In the genomic region with DNA sequence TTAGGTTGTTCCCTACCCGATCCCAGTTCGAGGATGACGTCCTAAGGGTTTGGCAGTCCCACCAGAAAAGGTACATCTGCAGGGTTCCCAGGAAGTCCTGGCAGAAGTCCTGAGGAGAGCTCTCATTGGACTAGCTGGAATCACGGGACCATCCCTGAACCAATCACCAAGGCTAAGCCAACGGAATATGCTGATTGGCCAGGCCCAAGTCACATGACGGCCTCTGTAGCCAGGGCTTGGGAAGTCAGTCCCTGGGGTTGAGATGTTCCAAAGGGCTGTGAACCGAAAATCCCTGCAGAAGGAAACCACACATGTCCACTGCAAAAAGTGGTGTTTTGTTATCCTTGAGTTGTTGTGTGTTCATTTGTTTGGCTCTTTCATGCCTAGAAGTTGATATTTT, we compare ENCODE assay signal across 16 cellular contexts.
DNase-seq lines count a peak whose midpoint lies in the region.
"Had no signal": no experiment of that assay in that cellular context is flagged by ENCODE, and none has a peak within 500 bp of the region (broad histone marks: within the 10 kb centered on the region; RNA-seq: fewer than 3 reads in every experiment).

No MANE protein-coding gene starts in this region.

- peaks cover 9 to 14% of the 10 kb centered on the region in 2 donors for H3K27me3 Mint-ChIP-seq in CD4-positive, alpha-beta memory T cell

- peaks cover 0 to 1% (median 0%) of the 10 kb centered on the region in 4 donors for H3K4me1 Mint-ChIP-seq in CD4-positive, alpha-beta memory T cell
- H3K4me1 Mint-ChIP-seq: CD8-positive, alpha-beta memory T cell had no signal

- H3K4me3 ChIP-seq in Jurkat, Clone E6-1 (ENCODE audit: low read length), result no peak overlapping the region
- no peak overlapping the region for H3K4me3 ChIP-seq in CD4-positive, alpha-beta memory T cell (ENCODE audit: low read length in 2 of 2)
- H3K4me3 ChIP-seq: mucosa of descending colon, ovary, skin epidermis had no signal

- POLR2A ChIA-PET in CD4-positive, alpha-beta memory T cell (lab: Charles Lee; ENCODE audit: partially characterized antibody), result no interaction called here

- no peaks in the 10 kb centered on the region for H3K36me3 Mint-ChIP-seq in CD4-positive, alpha-beta memory T cell
- H3K36me3 Mint-ChIP-seq: activated naive CD4-positive, alpha-beta T cell treated with anti-CD3 and anti-CD28 coated beads, Interleukin-2, amount 50 U/mL, for 72 hours; CD8-positive, alpha-beta memory T cell had no signal

- no peaks in the 10 kb centered on the region for H3K4me1 ChIP-seq in CD4-positive, alpha-beta memory T cell (ENCODE audit: insufficient read depth, low read length)

- H3K9me3 Mint-ChIP-seq in CD4-positive, alpha-beta memory T cell, result no peaks in the 10 kb centered on the region
- H3K9me3 Mint-ChIP-seq: activated naive CD4-positive, alpha-beta T cell treated with anti-CD3 and anti-CD28 coated beads, Interleukin-2, amount 50 U/mL, for 72 hours; CD8-positive, alpha-beta memory T cell had no signal

- no peak overlapping the region for H3K27ac ChIP-seq in CD4-positive, alpha-beta memory T cell (ENCODE audit: low read depth, low read length)
- H3K27ac ChIP-seq: ovary, skin epidermis had no signal

- intact Hi-C loops in CD4-positive, alpha-beta memory T cell (cut with micrococcal nuclease), result no loop called here

- H3K27ac Mint-ChIP-seq in CD4-positive, alpha-beta memory T cell, result no peak overlapping the region
- H3K27ac Mint-ChIP-seq: activated naive CD4-positive, alpha-beta T cell treated with anti-CD3 and anti-CD28 coated beads, Interleukin-2, amount 50 U/mL, for 72 hours; CD8-positive, alpha-beta memory T cell had no signal

- H3K9me3 ChIP-seq in CD4-positive, alpha-beta memory T cell (ENCODE audit: control insufficient read depth in 1 of 2, low read length in 2 of 2), result no peaks in the 10 kb centered on the region
- H3K9me3 ChIP-seq: mucosa of descending colon, ovary had no signal

- H3K36me3 ChIP-seq in CD4-positive, alpha-beta memory T cell (ENCODE audit: insufficient read depth, low read length), result no peaks in the 10 kb centered on the region
- H3K36me3 ChIP-seq: ovary had no signal

- H3K27me3 ChIP-seq in CD4-positive, alpha-beta memory T cell (ENCODE audit: insufficient read depth, low read length), result no peaks in the 10 kb centered on the region
- H3K27me3 ChIP-seq: ovary had no signal

- H3K4me3 Mint-ChIP-seq in CD4-positive, alpha-beta memory T cell, result no peak overlapping the region
- H3K4me3 Mint-ChIP-seq: CD8-positive, alpha-beta memory T cell had no signal

- DNase-seq in DMS53 (lab: John Stamatoyannopoulos, UW) (peak; percentile 7), DMS53 treated with DMSO at 0.1 percent for 48 hours (lab: John Stamatoyannopoulos, UW; ENCODE audit: unreplicated experiment) (no peak), SW480 (ENCODE audit: low spot score) (peak; percentile 3), mesenteric fat pad (ENCODE audit: low spot score) (peak; percentile 37), NCI-H526 treated with DMSO at 0.1 percent for 48 hours (lab: John Stamatoyannopoulos, UW) (no peak), NCI-H1417 treated with DMSO at 0.1 percent for 48 hours (lab: John Stamatoyannopoulos, UW) (no peak)
- DNase-seq in Jurkat, Clone E6-1 (ENCODE audit: low read depth, low spot score), result peak; percentile 24
- DNase-seq in CD4-positive, alpha-beta memory T cell, result no peak
- DNase-seq: 8988T; CD8-positive, alpha-beta memory T cell; mucosa of descending colon; NCI-H1694 treated with DMSO at 0.1 percent for 48 hours; ovary; SHP77 treated with DMSO at 0.1 percent for 48 hours had no signal

- CTCF ChIA-PET in CD4-positive, alpha-beta memory T cell (lab: Charles Lee; ENCODE audit: partially characterized antibody), result interaction anchor here (0.6 to 2.1 kb wide), 2 partner anchors 16 to 516 kb away, joined by 3 to 8 read pairs; no protein-coding TSS in a partner anchor

Comparison
In these comparisons a context has a peak if more than half of its experiments do, and no peak if none do; other contexts are left out.
1. DNase-seq: peak in DMS53 (single experiment), Jurkat, Clone E6-1 (single experiment), SW480 (single experiment) and mesenteric fat pad (single experiment); none in DMS53 treated with DMSO at 0.1 percent for 48 hours (single experiment), NCI-H526 treated with DMSO at 0.1 percent for 48 hours (single experiment), CD4-positive, alpha-beta memory T cell (0 of 5) and NCI-H1417 treated with DMSO at 0.1 percent for 48 hours (single experiment).